1 cellular context compared by ENCODE assay signal in the genomic region with DNA sequence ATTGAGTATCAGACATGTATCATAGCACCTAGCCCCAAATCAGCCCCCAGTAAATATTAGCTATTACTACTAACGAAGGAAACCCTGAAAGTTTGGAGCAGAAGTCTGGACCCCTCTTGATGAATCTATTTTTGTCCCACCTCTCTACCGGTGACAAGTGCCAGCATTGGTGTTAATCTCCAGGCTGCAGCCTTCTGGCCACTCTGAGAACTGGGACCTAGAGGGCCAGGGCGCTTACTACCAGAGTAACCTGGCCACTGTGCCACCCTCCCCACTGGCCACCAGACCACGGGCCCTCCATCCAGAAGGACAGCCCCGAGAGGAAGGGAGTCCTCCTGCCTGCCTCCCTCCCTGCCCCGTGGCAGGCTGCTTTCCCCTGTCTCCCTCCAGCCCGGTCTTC.
TF ChIP-seq lines count a peak whose summit lies in the region.

No MANE protein-coding gene starts in this region.

TF ChIP-seq in GM12878, 131 proteins besides CTCF, POLR2A, EP300 and RAD21:
- TF ChIP-seq ZNF217 (IDR thresholded peaks at IDR 0.05) (no peak), MEF2B (IDR thresholded peaks at IDR 0.05; ENCODE audit: partially characterized antibody, poor library complexity, severe bottlenecking) (peak; percentile 10)
TF ChIP-seq in GM12878: peak in this region for 1.
